In genomic region chr19:10388957-10389356, GRCh38 we compare ENCODE assay signal across 1 cellular context.
TF ChIP-seq lines count a peak whose summit lies in the region.

No MANE protein-coding gene starts in this region.

TF ChIP-seq in GM12878, 131 proteins besides CTCF, POLR2A, EP300 and RAD21:
- no peak for TF ChIP-seq BRCA1 (IDR thresholded peaks at IDR 0.05; ENCODE audit: low read depth, low read length)
- TF ChIP-seq TBL1XR1 (IDR thresholded peaks at IDR 0.05; ENCODE audit: low read depth, low read length), result no peak
- TF ChIP-seq MXI1 (IDR thresholded peaks at IDR 0.05; ENCODE audit: low read depth, low read length), result no peak
- TF ChIP-seq EED (IDR thresholded peaks at IDR 0.05; ENCODE audit: low read depth), result peak; percentile 66
- TF ChIP-seq IKZF2 (IDR thresholded peaks at IDR 0.05), result peak; percentile 88 to 89
- peak; percentile 24; the same call in 1 of the 2 replicates for TF ChIP-seq NBN (IDR thresholded peaks at IDR 0.05)
- no peak for TF ChIP-seq USF1 (IDR thresholded peaks at IDR 0.05; ENCODE audit: borderline replicate concordance, extremely low read length, insufficient read depth, low read depth, low read length)
- TF ChIP-seq POLR2AphosphoS5 (IDR thresholded peaks at IDR 0.05; ENCODE audit: low read length), result 0 out of 2 replicates have a peak, but pooled peaks have one; percentile 32
- TF ChIP-seq TARDBP (IDR thresholded peaks at IDR 0.05; ENCODE audit: borderline replicate concordance), result 0 out of 2 replicates have a peak, but pooled peaks have one; percentile 27
- TF ChIP-seq MYC (IDR thresholded peaks at IDR 0.05; ENCODE audit: insufficient read depth, insufficient read length, insufficient replicate concordance, low read length, severe bottlenecking), result no peak
- peak; percentile 75; the same call in 1 of the 2 replicates for TF ChIP-seq POLR2AphosphoS2 (IDR thresholded peaks at IDR 0.05; ENCODE audit: low read depth, low read length)
- TF ChIP-seq HDAC2 (IDR thresholded peaks at IDR 0.05), result no peak
- no peak for TF ChIP-seq TAF1 (IDR thresholded peaks at IDR 0.05; ENCODE audit: borderline replicate concordance, low read depth, low read length)
- TF ChIP-seq CREM (IDR thresholded peaks at IDR 0.05; ENCODE audit: low read depth), result no peak
- 0 out of 2 replicates have a peak, but pooled peaks have one; percentile 42 for TF ChIP-seq ZBED1 (IDR thresholded peaks at IDR 0.05; ENCODE audit: borderline replicate concordance)
- no peak for TF ChIP-seq ZZZ3 (IDR thresholded peaks at IDR 0.05; ENCODE audit: control insufficient read depth, insufficient read length, low read depth)
- TF ChIP-seq ASH2L (IDR thresholded peaks at IDR 0.05; ENCODE audit: borderline replicate concordance, low read depth), result no peak
- TF ChIP-seq SMAD5 (IDR thresholded peaks at IDR 0.05; ENCODE audit: low read depth), result peak; percentile 23; the same call in 1 of the 2 replicates
- no peak for TF ChIP-seq ELK1 (IDR thresholded peaks at IDR 0.05; ENCODE audit: low read depth, low read length)
- TF ChIP-seq PML (IDR thresholded peaks at IDR 0.05; ENCODE audit: low read length), result 0 out of 2 replicates have a peak, but pooled peaks have one; percentile 24
- TF ChIP-seq TCF3 (IDR thresholded peaks at IDR 0.05; ENCODE audit: borderline replicate concordance, insufficient read depth, low read depth, low read length), result no peak
- peak; percentile 89 for TF ChIP-seq IKZF1 (conservative IDR thresholded peaks at IDR 0.05)
- no peak for TF ChIP-seq BHLHE40 (IDR thresholded peaks at IDR 0.05; ENCODE audit: borderline replicate concordance in 1 of 2, low read depth in 2 of 2, low read length in 1 of 2)
- TF ChIP-seq YY1 (IDR thresholded peaks at IDR 0.05; ENCODE audit: low read depth, low read length), result peak; percentile 50; the same call in 1 of the 2 replicates
- TF ChIP-seq, protein P1, sequence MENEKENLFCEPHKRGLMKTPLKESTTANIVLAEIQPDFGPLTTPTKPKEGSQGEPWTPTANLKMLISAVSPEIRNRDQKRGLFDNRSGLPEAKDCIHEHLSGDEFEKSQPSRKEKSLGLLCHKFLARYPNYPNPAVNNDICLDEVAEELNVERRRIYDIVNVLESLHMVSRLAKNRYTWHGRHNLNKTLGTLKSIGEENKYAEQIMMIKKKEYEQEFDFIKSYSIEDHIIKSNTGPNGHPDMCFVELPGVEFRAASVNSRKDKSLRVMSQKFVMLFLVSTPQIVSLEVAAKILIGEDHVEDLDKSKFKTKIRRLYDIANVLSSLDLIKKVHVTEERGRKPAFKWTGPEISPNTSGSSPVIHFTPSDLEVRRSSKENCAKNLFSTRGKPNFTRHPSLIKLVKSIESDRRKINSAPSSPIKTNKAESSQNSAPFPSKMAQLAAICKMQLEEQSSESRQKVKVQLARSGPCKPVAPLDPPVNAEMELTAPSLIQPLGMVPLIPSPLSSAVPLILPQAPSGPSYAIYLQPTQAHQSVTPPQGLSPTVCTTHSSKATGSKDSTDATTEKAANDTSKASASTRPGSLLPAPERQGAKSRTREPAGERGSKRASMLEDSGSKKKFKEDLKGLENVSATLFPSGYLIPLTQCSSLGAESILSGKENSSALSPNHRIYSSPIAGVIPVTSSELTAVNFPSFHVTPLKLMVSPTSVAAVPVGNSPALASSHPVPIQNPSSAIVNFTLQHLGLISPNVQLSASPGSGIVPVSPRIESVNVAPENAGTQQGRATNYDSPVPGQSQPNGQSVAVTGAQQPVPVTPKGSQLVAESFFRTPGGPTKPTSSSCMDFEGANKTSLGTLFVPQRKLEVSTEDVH (IDR thresholded peaks at IDR 0.05; ENCODE audit: low read depth, partially characterized antibody), result no peak
- no peak for TF ChIP-seq SMAD1 (IDR thresholded peaks at IDR 0.05; ENCODE audit: low read depth, partially characterized antibody)
- TF ChIP-seq, protein P2, sequence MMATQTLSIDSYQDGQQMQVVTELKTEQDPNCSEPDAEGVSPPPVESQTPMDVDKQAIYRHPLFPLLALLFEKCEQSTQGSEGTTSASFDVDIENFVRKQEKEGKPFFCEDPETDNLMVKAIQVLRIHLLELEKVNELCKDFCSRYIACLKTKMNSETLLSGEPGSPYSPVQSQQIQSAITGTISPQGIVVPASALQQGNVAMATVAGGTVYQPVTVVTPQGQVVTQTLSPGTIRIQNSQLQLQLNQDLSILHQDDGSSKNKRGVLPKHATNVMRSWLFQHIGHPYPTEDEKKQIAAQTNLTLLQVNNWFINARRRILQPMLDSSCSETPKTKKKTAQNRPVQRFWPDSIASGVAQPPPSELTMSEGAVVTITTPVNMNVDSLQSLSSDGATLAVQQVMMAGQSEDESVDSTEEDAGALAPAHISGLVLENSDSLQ (IDR thresholded peaks at IDR 0.05), result peak; percentile 33; the same call in 1 of the 2 replicates
- TF ChIP-seq SMARCA5 (IDR thresholded peaks at IDR 0.05), result peak; percentile 46; the same call in 1 of the 2 replicates
- TF ChIP-seq ZBTB33 (IDR thresholded peaks at IDR 0.05), result no peak
- TF ChIP-seq, protein P3, sequence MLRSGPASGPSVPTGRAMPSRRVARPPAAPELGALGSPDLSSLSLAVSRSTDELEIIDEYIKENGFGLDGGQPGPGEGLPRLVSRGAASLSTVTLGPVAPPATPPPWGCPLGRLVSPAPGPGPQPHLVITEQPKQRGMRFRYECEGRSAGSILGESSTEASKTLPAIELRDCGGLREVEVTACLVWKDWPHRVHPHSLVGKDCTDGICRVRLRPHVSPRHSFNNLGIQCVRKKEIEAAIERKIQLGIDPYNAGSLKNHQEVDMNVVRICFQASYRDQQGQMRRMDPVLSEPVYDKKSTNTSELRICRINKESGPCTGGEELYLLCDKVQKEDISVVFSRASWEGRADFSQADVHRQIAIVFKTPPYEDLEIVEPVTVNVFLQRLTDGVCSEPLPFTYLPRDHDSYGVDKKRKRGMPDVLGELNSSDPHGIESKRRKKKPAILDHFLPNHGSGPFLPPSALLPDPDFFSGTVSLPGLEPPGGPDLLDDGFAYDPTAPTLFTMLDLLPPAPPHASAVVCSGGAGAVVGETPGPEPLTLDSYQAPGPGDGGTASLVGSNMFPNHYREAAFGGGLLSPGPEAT (IDR thresholded peaks at IDR 0.05; ENCODE audit: low read depth), result peak; percentile 72
- 0 out of 2 replicates have a peak, but pooled peaks have one; percentile 47 for TF ChIP-seq STAT1 (conservative IDR thresholded peaks at IDR 0.05)
- peak; percentile 97 for TF ChIP-seq SMC3 (IDR thresholded peaks at IDR 0.05; ENCODE audit: borderline replicate concordance, low read length)
- TF ChIP-seq MTA2 (IDR thresholded peaks at IDR 0.05; ENCODE audit: low read depth), result 0 out of 2 replicates have a peak, but pooled peaks have one; percentile 9
- no peak for TF ChIP-seq ZNF207 (IDR thresholded peaks at IDR 0.05; ENCODE audit: borderline replicate concordance)
- no peak for TF ChIP-seq BACH1 (IDR thresholded peaks at IDR 0.05; ENCODE audit: borderline replicate concordance)
- no peak for TF ChIP-seq PAX5 (IDR thresholded peaks at IDR 0.05; ENCODE audit: borderline replicate concordance, low read depth, low read length)
- TF ChIP-seq, protein P4, sequence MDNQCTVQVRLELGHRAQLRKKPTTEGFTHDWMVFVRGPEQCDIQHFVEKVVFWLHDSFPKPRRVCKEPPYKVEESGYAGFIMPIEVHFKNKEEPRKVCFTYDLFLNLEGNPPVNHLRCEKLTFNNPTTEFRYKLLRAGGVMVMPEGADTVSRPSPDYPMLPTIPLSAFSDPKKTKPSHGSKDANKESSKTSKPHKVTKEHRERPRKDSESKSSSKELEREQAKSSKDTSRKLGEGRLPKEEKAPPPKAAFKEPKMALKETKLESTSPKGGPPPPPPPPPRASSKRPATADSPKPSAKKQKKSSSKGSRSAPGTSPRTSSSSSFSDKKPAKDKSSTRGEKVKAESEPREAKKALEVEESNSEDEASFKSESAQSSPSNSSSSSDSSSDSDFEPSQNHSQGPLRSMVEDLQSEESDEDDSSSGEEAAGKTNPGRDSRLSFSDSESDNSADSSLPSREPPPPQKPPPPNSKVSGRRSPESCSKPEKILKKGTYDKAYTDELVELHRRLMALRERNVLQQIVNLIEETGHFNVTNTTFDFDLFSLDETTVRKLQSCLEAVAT (IDR thresholded peaks at IDR 0.05), result 0 out of 2 replicates have a peak, but pooled peaks have one; percentile 25
- no peak for TF ChIP-seq GABPA (IDR thresholded peaks at IDR 0.05; ENCODE audit: low read depth)
